23 cellular contexts compared by ENCODE assay signal in the genomic region with DNA sequence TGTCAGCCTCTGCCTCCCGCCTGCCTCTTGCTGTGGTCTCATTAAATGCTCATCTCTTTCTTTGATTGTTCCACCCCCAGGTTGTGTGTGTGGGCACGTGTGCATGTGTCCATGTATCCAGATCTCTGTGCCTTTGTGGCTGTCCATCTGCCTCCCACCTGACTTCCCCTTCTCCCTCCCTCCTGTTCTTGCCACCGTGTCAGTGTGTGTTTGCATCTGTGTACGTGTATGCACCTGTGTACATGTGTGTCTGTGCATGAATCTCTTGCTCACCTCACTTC.
DNase-seq lines count a peak whose midpoint lies in the region; ATAC-seq, FAIRE-seq and TF ChIP-seq lines count a peak whose summit lies in the region.
"Had no signal": no experiment of that assay in that cellular context is flagged by ENCODE, and none has a peak within 500 bp of the region (broad histone marks: within the 10 kb centered on the region; RNA-seq: fewer than 3 reads in every experiment).

No MANE protein-coding gene starts in this region.

- intact Hi-C loops in HepG2 (cut with micrococcal nuclease; ENCODE audit: unreplicated experiment) (loop anchor here (1.0 kb wide), 1 partner anchor 125 kb away; no protein-coding TSS in a partner anchor), right lobe of liver (cut with DNase I) (no loop called here)

- CTCF ChIA-PET in HepG2 (lab: Yijun Ruan, JAX; ENCODE audit: low intra/inter-chr PET ratio, low total read pairs) = interaction anchor here (1.3 kb wide), 2 partner anchors 125 to 126 kb away, joined by 4 read pairs; no protein-coding TSS in a partner anchor
- CTCF ChIA-PET in CD8-positive, alpha-beta memory T cell (lab: Charles Lee) = no interaction called here

- no TSS peak for BruUV-seq in HepG2 (replicated peaks; lab: Mats Ljungman, UMichigan)

- no peaks in the 10 kb centered on the region for H3K79me2 ChIP-seq in HepG2 (ENCODE audit: insufficient read depth, low read length)

- H3K27ac ChIP-seq in HepG2 (ENCODE audit: extremely low read length, insufficient read depth, low read length) (no peak overlapping the region), right lobe of liver (no peak overlapping the region)
- no peak overlapping the region for H3K27ac ChIP-seq in CD8-positive, alpha-beta memory T cell (ENCODE audit: low read depth, low read length)
- H3K27ac ChIP-seq: brain microvascular endothelial cell, epithelial cell of prostate, right atrium auricular region, tibial artery, VCaP had no signal

- H3K4me3 ChIP-seq in HepG2 (replicated peaks in 1 of 3; ENCODE audit: insufficient read depth in 1 of 3, low read depth in 2 of 3, low read length in 3 of 3) = no peak overlapping the region
- H3K4me3 ChIP-seq in right lobe of liver = no peak overlapping the region
- no peak overlapping the region for H3K4me3 ChIP-seq in CD8-positive, alpha-beta memory T cell (ENCODE audit: low read length)
- H3K4me3 ChIP-seq: right atrium auricular region, tibial artery had no signal

- no peak for TF ChIP-seq EP300 in HepG2 (IDR thresholded peaks at IDR 0.05; ENCODE audit: low read depth in 2 of 2, low read length in 2 of 2)
- TF ChIP-seq EP300 in HepG2 (CRISPR knock-in tag; IDR thresholded peaks at IDR 0.05; ENCODE audit: borderline replicate concordance) = no peak

- peaks cover 11 to 66% of the 10 kb centered on the region in 2 experiments for H3K27me3 ChIP-seq in HepG2 (ENCODE audit: control insufficient read depth in 1 of 2, insufficient read depth in 2 of 2, low read length in 2 of 2)
- H3K27me3 ChIP-seq in right lobe of liver = no peaks in the 10 kb centered on the region
- no peaks in the 10 kb centered on the region for H3K27me3 ChIP-seq in CD8-positive, alpha-beta memory T cell (ENCODE audit: insufficient read depth, low read length, poor library complexity, severe bottlenecking)
- H3K27me3 ChIP-seq: right atrium auricular region had no signal

- 22% methylated on average over 4 of the region's 4 CpGs for WGBS in HepG2 (ENCODE audit: low lambda C conversion rate)
- 10% methylated on average over 3 of the region's 4 CpGs for WGBS in right lobe of liver (ENCODE audit: insufficient coverage, low coverage, low lambda C conversion rate, missing lambda C conversion rate)

- H4K20me1 ChIP-seq in HepG2 (ENCODE audit: insufficient read depth, low read length) = no peaks in the 10 kb centered on the region; the same call in 1 of the 2 replicates

- peaks cover 60% of the 10 kb centered on the region for H3K4me1 ChIP-seq in HepG2 (ENCODE audit: insufficient read depth, low read length)
- H3K4me1 ChIP-seq in right lobe of liver = peaks cover 0 to 9% (median 0%) of the 10 kb centered on the region in 4 donors
- H3K4me1 ChIP-seq in CD8-positive, alpha-beta memory T cell (ENCODE audit: insufficient read depth, low read length) = peaks cover 12% of the 10 kb centered on the region

- peak overlapping the region; percentile 87 for H3K4me3 Mint-ChIP-seq in glutamatergic neuron (ENCODE audit: unreplicated experiment)
- peak overlapping the region in 1 of 7 donors; percentile 49 for H3K4me3 Mint-ChIP-seq in CD8-positive, alpha-beta memory T cell
- H3K4me3 Mint-ChIP-seq: activated naive CD4-positive, alpha-beta T cell treated with anti-CD3 and anti-CD28 coated beads for 36 hours; activated T-cell treated with anti-CD3 and anti-CD28 coated beads, Interleukin-2, amount 50 U/mL, for 24 hours had no signal

- no peak overlapping the region for H3K27ac Mint-ChIP-seq in glutamatergic neuron (ENCODE audit: unreplicated experiment)
- peak overlapping the region in 1 of 8 donors; percentile 9 for H3K27ac Mint-ChIP-seq in CD8-positive, alpha-beta memory T cell
- H3K27ac Mint-ChIP-seq: activated naive CD4-positive, alpha-beta T cell treated with anti-CD3 and anti-CD28 coated beads for 36 hours; activated T-cell treated with anti-CD3 and anti-CD28 coated beads, Interleukin-2, amount 50 U/mL, for 24 hours; CD4-positive, CD25-positive, alpha-beta regulatory T cell had no signal

- peaks cover 42% of the 10 kb centered on the region for H3K4me1 Mint-ChIP-seq in glutamatergic neuron (ENCODE audit: low read depth, unreplicated experiment)
- H3K4me1 Mint-ChIP-seq in CD8-positive, alpha-beta memory T cell = peaks cover 16 to 20% (median 19%) of the 10 kb centered on the region in 3 donors

- FAIRE-seq in HepG2 (lab: Jason Lieb, UNC) = no peak
- FAIRE-seq in GM12891 (lab: Jason Lieb, UNC) = no peak

- H3K4me2 ChIP-seq in HepG2 (ENCODE audit: low read depth, low read length) = no peak overlapping the region

- TF ChIP-seq POLR2A in HepG2 (IDR thresholded peaks at IDR 0.05; ENCODE audit: insufficient read depth in 1 of 2, low read depth in 2 of 2, low read length in 2 of 2) = no peak
- TF ChIP-seq POLR2A in right lobe of liver (IDR thresholded peaks at IDR 0.05) = no peak
- TF ChIP-seq POLR2A in GM12891 (IDR thresholded peaks at IDR 0.05; ENCODE audit: low read depth, low read length) = no peak

- DNase-seq in HepG2 (ENCODE audit: low spot score) (no peak), right lobe of liver (no peak), NCI-H748 treated with DMSO at 0.1 percent for 48 hours (lab: John Stamatoyannopoulos, UW) (peak; percentile 37), glutamatergic neuron (no peak), T-helper 1 cell (no peak), GM12891 (ENCODE audit: insufficient read length, low spot score) (no peak), LoVo (ENCODE audit: low spot score) (no peak)
- DNase-seq in CD8-positive, alpha-beta memory T cell = no peak
- DNase-seq: activated CD4-positive, alpha-beta T cell treated with anti-CD3 and anti-CD28 coated beads, Interleukin-2, amount 50 U/mL, for 48 hours; activated T-cell treated with anti-CD3 and anti-CD28 coated beads, Interleukin-2, amount 50 U/mL, for 24 hours; brain microvascular endothelial cell; foreskin melanocyte; HCEC 1CT; NCI-H187 treated with DMSO at 0.1 percent for 48 hours; SHP77; stimulated activated CD4-positive, alpha-beta T cell treated with anti-CD3 and anti-CD28 coated beads, Interleukin-15, amount 100 ng/mL, for 24 hours; stimulated activated naive CD4-positive, alpha-beta T cell; tibial artery had no signal

- H3K36me3 Mint-ChIP-seq in glutamatergic neuron (ENCODE audit: unreplicated experiment) = no peaks in the 10 kb centered on the region
- H3K36me3 Mint-ChIP-seq in CD8-positive, alpha-beta memory T cell = peaks cover 0 to 2% (median 0%) of the 10 kb centered on the region in 3 donors
- H3K36me3 Mint-ChIP-seq: CD4-positive, CD25-positive, alpha-beta regulatory T cell had no signal

- ATAC-seq in HepG2 (no peak), right lobe of liver (no peak)

- in situ Hi-C loops in HepG2 (cut with HindIII; ENCODE audit: extremely low pct_ligation_motif_present, low pct_unique_long_range_greater_than_20kb) = loop anchor here (5.0 kb wide), 1 partner anchor 118 kb away; a partner anchor contains a TSS

- H3K9me3 Mint-ChIP-seq in glutamatergic neuron (ENCODE audit: unreplicated experiment) = peaks cover 43% of the 10 kb centered on the region
- peaks cover 0 to 2% (median 0%) of the 10 kb centered on the region in 5 donors for H3K9me3 Mint-ChIP-seq in CD8-positive, alpha-beta memory T cell
- H3K9me3 Mint-ChIP-seq: activated naive CD4-positive, alpha-beta T cell treated with anti-CD3 and anti-CD28 coated beads for 36 hours; activated T-cell treated with anti-CD3 and anti-CD28 coated beads, Interleukin-2, amount 50 U/mL, for 24 hours; CD4-positive, CD25-positive, alpha-beta regulatory T cell had no signal

- no peak for TF ChIP-seq RAD21 in HepG2 (CRISPR knock-in tag; IDR thresholded peaks at IDR 0.05)

- POLR2A ChIA-PET in HepG2 (lab: Yijun Ruan, JAX) = no interaction called here
- POLR2A ChIA-PET in CD8-positive, alpha-beta memory T cell (lab: Charles Lee) = no interaction called here

- H3K9me3 ChIP-seq in HepG2 (ENCODE audit: low read length) (no peaks in the 10 kb centered on the region), right lobe of liver (no peaks in the 10 kb centered on the region)
- no peaks in the 10 kb centered on the region for H3K9me3 ChIP-seq in CD8-positive, alpha-beta memory T cell (ENCODE audit: low read length)
- H3K9me3 ChIP-seq: right atrium auricular region, tibial artery had no signal

- H3K36me3 ChIP-seq in HepG2 (replicated peaks in 1 of 2; ENCODE audit: control insufficient read depth in 1 of 2, insufficient read depth in 2 of 2, low read length in 2 of 2) = peaks cover 0 to 2% of the 10 kb centered on the region in 2 experiments; a peak in 1 of 5 replicates
- H3K36me3 ChIP-seq in right lobe of liver = no peaks in the 10 kb centered on the region
- no peaks in the 10 kb centered on the region for H3K36me3 ChIP-seq in CD8-positive, alpha-beta memory T cell (ENCODE audit: insufficient read depth, low read length)
- H3K36me3 ChIP-seq: brain microvascular endothelial cell, right atrium auricular region had no signal

- H2AFZ ChIP-seq in HepG2 (ENCODE audit: low read length) = no peak overlapping the region

- TF ChIP-seq CTCF in HepG2 (CRISPR knock-in tag; IDR thresholded peaks at IDR 0.05) (no peak), right lobe of liver (IDR thresholded peaks at IDR 0.05) (no peak), glutamatergic neuron (IDR thresholded peaks at IDR 0.05; ENCODE audit: partially characterized antibody, unreplicated experiment) (no peak)

- peaks cover 38% of the 10 kb centered on the region for H3K27me3 Mint-ChIP-seq in glutamatergic neuron (ENCODE audit: unreplicated experiment)
- peaks cover 14 to 49% of the 10 kb centered on the region in 2 donors for H3K27me3 Mint-ChIP-seq in CD8-positive, alpha-beta memory T cell

- no peak overlapping the region for H3K9ac ChIP-seq in HepG2 (ENCODE audit: insufficient read depth, low read depth, low read length)

TF ChIP-seq in HepG2, 621 proteins besides CTCF, POLR2A, EP300 and RAD21 (continues in another document):
- TF ChIP-seq ZNF792 (CRISPR knock-in tag; IDR thresholded peaks at IDR 0.05) (no peak), KLF9 (CRISPR knock-in tag; IDR thresholded peaks at IDR 0.05; ENCODE audit: low read depth) (no peak)

TF ChIP-seq in GM12891, 5 proteins besides CTCF, POLR2A, EP300 and RAD21:
- TF ChIP-seq TAF1 (IDR thresholded peaks at IDR 0.05; ENCODE audit: low read depth, low read length) (no peak), PAX5 (IDR thresholded peaks at IDR 0.05; ENCODE audit: insufficient read depth, low read length, severe bottlenecking) (no peak), POLR2AphosphoS5 (IDR thresholded peaks at IDR 0.05; ENCODE audit: low read depth, low read length) (no peak), POU2F2 (IDR thresholded peaks at IDR 0.05; ENCODE audit: low read depth, low read length) (no peak), SPI1 (IDR thresholded peaks at IDR 0.05; ENCODE audit: low read depth, low read length) (no peak)
